In the genomic region with DNA sequence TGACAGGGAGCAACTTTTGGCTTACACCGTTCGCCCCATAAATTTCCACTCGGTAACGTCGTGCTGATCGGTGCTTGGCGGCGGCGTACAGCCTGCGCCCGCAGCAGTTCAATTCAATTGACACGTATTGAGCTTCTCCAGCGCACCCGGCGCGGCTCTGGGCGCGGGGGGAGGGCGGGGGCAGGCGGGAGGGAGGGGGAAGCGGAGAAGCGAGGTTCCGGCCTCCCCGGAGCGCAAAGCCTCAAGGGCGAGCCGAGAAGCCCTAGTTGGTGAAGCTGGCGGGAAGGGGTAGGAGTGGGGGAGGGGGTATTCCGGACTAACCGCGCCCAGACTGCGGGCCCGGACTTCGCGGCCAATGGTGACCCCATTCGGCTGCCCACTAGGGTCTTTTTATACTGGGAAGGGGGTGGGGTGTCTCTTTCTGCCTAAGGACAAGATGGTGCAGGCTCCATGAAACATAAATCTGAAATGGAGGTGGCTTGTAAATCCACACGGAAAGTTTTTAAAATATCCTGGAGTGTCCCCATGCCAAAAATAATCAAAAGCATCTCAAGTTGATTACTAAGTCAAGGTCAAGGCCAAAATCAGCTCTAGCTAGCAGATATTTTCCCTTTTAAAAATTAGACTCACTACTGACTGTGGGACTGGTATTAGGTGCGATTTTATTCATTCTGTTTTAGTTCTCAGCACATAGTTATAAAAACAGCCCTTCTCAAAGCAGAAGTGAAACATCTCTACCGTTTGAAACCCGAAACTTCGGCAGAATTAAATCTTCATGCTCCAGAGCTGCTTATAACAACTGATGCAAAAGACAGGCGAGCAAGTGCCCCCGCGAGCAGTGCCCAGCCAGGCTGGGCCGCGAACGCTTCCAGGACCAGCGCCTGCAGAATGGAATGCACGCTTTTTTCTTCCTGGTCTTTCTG, we compare ENCODE assay signal across 8 cellular contexts. TPM values are rescaled to one million over a fixed set of nuclear protein-coding genes. Genes with fewer than 3 reads are reported as not detected.
DNase-seq lines count a peak whose midpoint lies in the region; ATAC-seq, FAIRE-seq and TF ChIP-seq lines count a peak whose summit lies in the region.

No MANE protein-coding gene starts in this region.

- DNase-seq in 8988T (peak; percentile 63), GM18507 (ENCODE audit: extremely low spot score, insufficient read length, low read depth) (no peak), Peyer's patch (peak; percentile 63 to 78 (median 66)), OCI-M2 (lab: John Stamatoyannopoulos, UW; ENCODE audit: unreplicated experiment) (no peak)

- H3K9me3 Mint-ChIP-seq in activated naive CD8-positive, alpha-beta T cell (ENCODE audit: low read depth): no peaks in the 10 kb centered on the region
- H3K9me3 Mint-ChIP-seq in stimulated activated memory B cell treated with anti-CD40 and anti-IgM and Interleukin-4, amounts not matched to agents 10 μg/mL and 1 μg/mL and 100 μg/mL, for 72 hours: no peaks in the 10 kb centered on the region

- H3K27ac Mint-ChIP-seq in activated naive CD8-positive, alpha-beta T cell: peak overlapping the region; percentile 73
- H3K27ac Mint-ChIP-seq in stimulated activated memory B cell treated with anti-CD40 and anti-IgM and Interleukin-4, amounts not matched to agents 10 μg/mL and 1 μg/mL and 100 μg/mL, for 72 hours: peak overlapping the region; percentile 92

- peaks cover 0 to 13% (median 0%) of the 10 kb centered on the region in 4 donors for H3K4me1 ChIP-seq in Peyer's patch

- H3K36me3 ChIP-seq in Peyer's patch: no peaks in the 10 kb centered on the region

- peak overlapping the region; percentile 67 to 81 (median 76) for H3K4me3 ChIP-seq in Peyer's patch

- H3K4me3 Mint-ChIP-seq in activated naive CD8-positive, alpha-beta T cell: peak overlapping the region; percentile 85
- peak overlapping the region; percentile 89 for H3K4me3 Mint-ChIP-seq in stimulated activated memory B cell treated with anti-CD40 and anti-IgM and Interleukin-4, amounts not matched to agents 10 μg/mL and 1 μg/mL and 100 μg/mL, for 72 hours

- no peaks in the 10 kb centered on the region for H3K27me3 ChIP-seq in Peyer's patch

- H3K9me3 ChIP-seq in Peyer's patch: no peaks in the 10 kb centered on the region

- peaks cover 17% of the 10 kb centered on the region for H3K4me1 Mint-ChIP-seq in activated naive CD8-positive, alpha-beta T cell (ENCODE audit: low read depth)
- peaks cover 17% of the 10 kb centered on the region for H3K4me1 Mint-ChIP-seq in stimulated activated memory B cell treated with anti-CD40 and anti-IgM and Interleukin-4, amounts not matched to agents 10 μg/mL and 1 μg/mL and 100 μg/mL, for 72 hours

- TF ChIP-seq CTCF in Peyer's patch (IDR thresholded peaks at IDR 0.05): no peak

- peak; percentile 99 for FAIRE-seq in GM18507 (lab: Jason Lieb, UNC)
- peak; percentile 73 for FAIRE-seq in islet of Langerhans (lab: Jason Lieb, UNC)

- peak overlapping the region; percentile 91 to 98 (median 92) for H3K27ac ChIP-seq in Peyer's patch

- H3K36me3 Mint-ChIP-seq in activated naive CD8-positive, alpha-beta T cell: no peaks in the 10 kb centered on the region
- no peaks in the 10 kb centered on the region for H3K36me3 Mint-ChIP-seq in stimulated activated memory B cell treated with anti-CD40 and anti-IgM and Interleukin-4, amounts not matched to agents 10 μg/mL and 1 μg/mL and 100 μg/mL, for 72 hours

- ATAC-seq in HG03432 (IDR thresholded peaks at IDR 0.05; ENCODE audit: unreplicated experiment): peak; percentile 43
- peak; percentile 48 for ATAC-seq in stimulated activated memory B cell treated with anti-CD40 and anti-IgM and Interleukin-4, amounts not matched to agents 10 μg/mL and 1 μg/mL and 100 μg/mL, for 72 hours

- TF ChIP-seq POLR2A in Peyer's patch (IDR thresholded peaks at IDR 0.05): no peak

- no peaks in the 10 kb centered on the region for H3K27me3 Mint-ChIP-seq in activated naive CD8-positive, alpha-beta T cell
- no peaks in the 10 kb centered on the region for H3K27me3 Mint-ChIP-seq in stimulated activated memory B cell treated with anti-CD40 and anti-IgM and Interleukin-4, amounts not matched to agents 10 μg/mL and 1 μg/mL and 100 μg/mL, for 72 hours

RNA-seq across cellular contexts. Expression of a gene that starts 1.5 kb away (rescaled TPM):
- total RNA-seq in Peyer's patch: 10 to 100 TPM; 19.8 to 32.2 (median 26.0) TPM

Comparison
In these comparisons a context has a peak if more than half of its experiments do, and no peak if none do; other contexts are left out.
1. DNase-seq: peak in 8988T (single experiment) and Peyer's patch (3 of 3); none in GM18507 (single experiment) and OCI-M2 (single experiment).